10 cellular contexts compared by ENCODE assay signal in the genomic region with DNA sequence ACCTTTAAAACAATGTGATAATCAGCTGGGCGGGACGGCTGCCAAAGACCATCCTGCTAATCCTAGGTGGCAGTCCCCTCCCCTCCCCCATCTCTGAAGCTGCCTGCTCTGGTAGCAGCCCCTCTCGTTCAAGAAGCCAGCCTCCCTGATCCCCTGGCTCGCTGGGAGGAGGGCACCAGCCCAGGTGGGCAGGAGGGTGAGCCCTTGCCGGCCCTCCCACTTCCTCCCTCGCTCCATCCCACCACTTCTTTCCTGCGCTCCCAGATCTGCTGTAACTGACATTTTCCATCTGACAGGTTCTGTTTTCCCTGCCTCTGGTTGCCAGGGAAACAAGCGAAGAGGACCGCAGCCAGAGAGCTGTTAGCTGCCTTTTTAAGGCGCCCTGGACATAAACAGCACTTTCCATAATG.
DNase-seq lines count a peak whose midpoint lies in the region; ATAC-seq and TF ChIP-seq lines count a peak whose summit lies in the region.
"Had no signal": no experiment of that assay in that cellular context is flagged by ENCODE, and none has a peak within 500 bp of the region (broad histone marks: within the 10 kb centered on the region; RNA-seq: fewer than 3 reads in every experiment).

No MANE protein-coding gene starts in this region.

- ATAC-seq in HG03095 (IDR thresholded peaks at IDR 0.05; ENCODE audit: unreplicated experiment): no peak
- no peak for ATAC-seq in HG02885 (IDR thresholded peaks at IDR 0.05; ENCODE audit: poor library complexity, unreplicated experiment)
- no peak for ATAC-seq in GM18519 (IDR thresholded peaks at IDR 0.05; ENCODE audit: low FRiP score, unreplicated experiment)

- DNase-seq in H7 (peak; percentile 81), NCI-H526 treated with DMSO at 0.1 percent for 48 hours (lab: John Stamatoyannopoulos, UW) (peak; percentile 64), fibroblast of the aortic adventitia (ENCODE audit: low read depth) (peak; percentile 29), putamen (ENCODE audit: low spot score) (peak; percentile 36), HuH-7.5 (ENCODE audit: low spot score) (no peak)
- DNase-seq: activated naive CD8-positive, alpha-beta T cell treated with anti-CD3 and anti-CD28 coated beads, Interleukin-2, amount 10 ng/mL, durations not matched to agents 7 days and 5 days; testis had no signal

- H3K36me3 ChIP-seq in H7 (replicated peaks; ENCODE audit: control insufficient read depth, insufficient read depth, low read length): no peaks in the 10 kb centered on the region

- TF ChIP-seq CTCF in fibroblast of the aortic adventitia (IDR thresholded peaks at IDR 0.05; ENCODE audit: insufficient read depth, low read length): no peak

- peaks cover 9% of the 10 kb centered on the region for H3K27me3 ChIP-seq in H7 (ENCODE audit: control insufficient read depth, insufficient read depth, low read length)
- H3K27me3 ChIP-seq: testis had no signal

- H3K4me3 ChIP-seq in H7 (ENCODE audit: insufficient read depth, low read depth, low read length): no peak overlapping the region
- no peak overlapping the region for H3K4me3 ChIP-seq in fibroblast of the aortic adventitia (ENCODE audit: low read depth, low read length)
- H3K4me3 ChIP-seq: testis had no signal
